ENCODE assay signal across 16 cellular contexts in the genomic region with DNA sequence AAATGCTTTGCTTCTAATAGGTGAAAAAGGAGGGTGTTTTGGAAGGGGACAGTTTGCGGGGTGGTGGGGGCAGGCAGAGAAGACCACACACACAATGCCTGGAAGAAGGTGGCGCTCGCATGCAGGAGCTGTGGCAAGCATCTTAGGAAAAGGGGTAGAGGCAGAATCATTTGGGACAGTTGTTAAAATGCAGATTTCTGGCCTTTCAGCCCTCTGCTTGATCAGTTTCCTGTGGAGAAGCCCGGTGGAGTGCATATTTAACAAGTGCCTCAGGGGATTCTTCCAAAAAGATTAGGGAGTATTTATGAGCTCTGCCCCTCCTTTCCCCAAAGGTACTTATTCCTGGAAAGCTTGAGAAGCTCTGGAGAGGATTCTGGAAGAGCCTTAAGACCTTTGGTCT. TPM values are rescaled to one million over a fixed set of nuclear protein-coding genes. Genes with fewer than 3 reads are reported as not detected.
DNase-seq lines count a peak whose midpoint lies in the region; ATAC-seq and TF ChIP-seq lines count a peak whose summit lies in the region.
"Had no signal": no experiment of that assay in that cellular context is flagged by ENCODE, and none has a peak within 500 bp of the region (broad histone marks: within the 10 kb centered on the region; RNA-seq: fewer than 3 reads in every experiment).

No MANE protein-coding gene starts in this region.

- TF ChIP-seq CTCF in PC-3 (conservative IDR thresholded peaks at IDR 0.05; ENCODE audit: low read depth, low read length) (no peak), smooth muscle cell (IDR thresholded peaks at IDR 0.05; ENCODE audit: borderline replicate concordance, insufficient read depth, poor library complexity, severe bottlenecking) (no peak)

- H3K27ac ChIP-seq in PC-3 (ENCODE audit: low read length) = no peak overlapping the region
- H3K27ac ChIP-seq in iPS-18a (ENCODE audit: low read length) = peak overlapping the region; percentile 59
- H3K27ac ChIP-seq in smooth muscle cell (ENCODE audit: low read depth) = no peak overlapping the region
- H3K27ac ChIP-seq: A549, left ventricle myocardium inferior, psoas muscle had no signal

- H3K36me3 ChIP-seq in PC-3 (ENCODE audit: low read depth, low read length) (peaks cover 10% of the 10 kb centered on the region; the same call in 1 of the 2 replicates), iPS-18a (ENCODE audit: control insufficient read depth, low read depth, low read length) (no peaks in the 10 kb centered on the region), smooth muscle cell (ENCODE audit: low read depth) (no peaks in the 10 kb centered on the region)
- H3K36me3 ChIP-seq: left ventricle myocardium inferior had no signal

- BruUV-seq in PC-3 (replicated peaks; lab: Mats Ljungman, UMichigan) = no TSS peak

- H3K79me2 ChIP-seq in PC-3 (ENCODE audit: low read length) = peaks cover 97% of the 10 kb centered on the region
- peaks cover 94% of the 10 kb centered on the region for H3K79me2 ChIP-seq in smooth muscle cell (ENCODE audit: low read depth)

- peak overlapping the region; percentile 51; the same call in 1 of the 2 replicates for H3K4me2 ChIP-seq in PC-3 (ENCODE audit: low read length)
- H3K4me2 ChIP-seq in smooth muscle cell = peak overlapping the region; percentile 87

- H3K9me3 ChIP-seq in PC-3 (ENCODE audit: low read length) (no peaks in the 10 kb centered on the region), iPS-18a (ENCODE audit: control insufficient read depth, low read depth, low read length) (no peaks in the 10 kb centered on the region), smooth muscle cell (replicated peaks; ENCODE audit: low read depth) (no peaks in the 10 kb centered on the region)
- H3K9me3 ChIP-seq: A549, left ventricle myocardium inferior, psoas muscle had no signal

- no peaks in the 10 kb centered on the region for H3K27me3 Mint-ChIP-seq in activated CD4-positive, alpha-beta T cell treated with anti-CD3 and anti-CD28 coated beads, Interleukin-2, amount 10 ng/mL, durations not matched to agents 7 days and 5 days

- H3K4me1 ChIP-seq in PC-3 (ENCODE audit: insufficient read depth, low read length) = peaks cover 31% of the 10 kb centered on the region
- H3K4me1 ChIP-seq in iPS-18a (ENCODE audit: control insufficient read depth, low read depth, low read length) = peaks cover 29% of the 10 kb centered on the region
- H3K4me1 ChIP-seq in smooth muscle cell (ENCODE audit: low read depth) = peaks cover 11% of the 10 kb centered on the region

- WGBS in smooth muscle cell (ENCODE audit: low lambda C conversion rate) = 56% methylated on average over 4 of the region's 4 CpGs

- no peaks in the 10 kb centered on the region for H3K9me2 ChIP-seq in PC-3 (replicated peaks; ENCODE audit: low read length)

- DNase-seq in activated CD4-positive, alpha-beta T cell treated with anti-CD3 and anti-CD28 coated beads, Interleukin-2, amount 10 ng/mL, durations not matched to agents 7 days and 5 days = no peak
- no peak for DNase-seq in activated CD4-positive, alpha-beta T cell treated with anti-CD3 and anti-CD28 coated beads, Interleukin-2, amount 50 U/mL, for 4 hours
- no peak for DNase-seq in PC-3
- DNase-seq in smooth muscle cell (lab: John Stamatoyannopoulos, UW; ENCODE audit: unreplicated experiment) = no peak
- no peak for DNase-seq in NCI-H1930 (lab: John Stamatoyannopoulos, UW)
- DNase-seq in NCI-H1105 treated with DMSO at 0.1 percent for 48 hours (lab: John Stamatoyannopoulos, UW) = no peak
- DNase-seq: activated CD8-positive, alpha-beta memory T cell treated with anti-CD3 and anti-CD28 coated beads for 24 hours; hippocampal formation; left ventricle myocardium inferior; NCI-H146; psoas muscle; WERI-Rb-1 had no signal

- H4K20me1 ChIP-seq in PC-3 (ENCODE audit: low read length) (peaks cover 70% of the 10 kb centered on the region), smooth muscle cell (ENCODE audit: low read depth) (peaks cover 95% of the 10 kb centered on the region)

- H3F3A ChIP-seq in PC-3 (ENCODE audit: low read length, unreplicated experiment) = no peaks in the 10 kb centered on the region
- peaks cover 5% of the 10 kb centered on the region for H3F3A ChIP-seq in smooth muscle cell (ENCODE audit: low read depth)

- ATAC-seq in PC-3 (no peak), GM21576 (IDR thresholded peaks at IDR 0.05; ENCODE audit: unreplicated experiment) (no peak)
- ATAC-seq: A549, psoas muscle, Right ventricle myocardium inferior had no signal

- intact Hi-C loops in PC-3 (cut with micrococcal nuclease) = no loop called here

- no peaks in the 10 kb centered on the region for H3K9me3 Mint-ChIP-seq in activated CD4-positive, alpha-beta T cell treated with anti-CD3 and anti-CD28 coated beads, Interleukin-2, amount 10 ng/mL, durations not matched to agents 7 days and 5 days

- H3K27ac Mint-ChIP-seq in activated CD4-positive, alpha-beta T cell treated with anti-CD3 and anti-CD28 coated beads, Interleukin-2, amount 10 ng/mL, durations not matched to agents 7 days and 5 days = peak overlapping the region; percentile 34

- POLR2A ChIA-PET in activated CD4-positive, alpha-beta T cell treated with anti-CD3 and anti-CD28 coated beads, Interleukin-2, amount 10 ng/mL, durations not matched to agents 7 days and 5 days (lab: Charles Lee) = no interaction called here
- POLR2A ChIA-PET in PC-3 (lab: Charles Lee; ENCODE audit: unreplicated experiment) = no interaction called here

- CTCF ChIA-PET in activated CD4-positive, alpha-beta T cell treated with anti-CD3 and anti-CD28 coated beads, Interleukin-2, amount 10 ng/mL, durations not matched to agents 7 days and 5 days (lab: Charles Lee) = interaction anchor here (1.3 to 2.6 kb wide), 2 partner anchors 10 to 33 kb away, joined by 3 to 12 read pairs; no protein-coding TSS in a partner anchor
- CTCF ChIA-PET in PC-3 (lab: Charles Lee) = interaction anchor here (2.0 kb wide), 1 partner anchor 10 kb away, joined by 6 read pairs; no protein-coding TSS in a partner anchor

- H3K4me1 Mint-ChIP-seq in activated CD4-positive, alpha-beta T cell treated with anti-CD3 and anti-CD28 coated beads, Interleukin-2, amount 10 ng/mL, durations not matched to agents 7 days and 5 days = peaks cover 29% of the 10 kb centered on the region

- peaks cover 8% of the 10 kb centered on the region for H3K36me3 Mint-ChIP-seq in activated CD4-positive, alpha-beta T cell treated with anti-CD3 and anti-CD28 coated beads, Interleukin-2, amount 10 ng/mL, durations not matched to agents 7 days and 5 days (ENCODE audit: low read depth)

- H3K4me3 Mint-ChIP-seq in activated CD4-positive, alpha-beta T cell treated with anti-CD3 and anti-CD28 coated beads, Interleukin-2, amount 10 ng/mL, durations not matched to agents 7 days and 5 days = no peak overlapping the region

- H3K9ac ChIP-seq in PC-3 (ENCODE audit: low read length) (no peak overlapping the region), iPS-18a (ENCODE audit: low read length) (no peak overlapping the region), smooth muscle cell (ENCODE audit: low read depth) (no peak overlapping the region)

- H3K27me3 ChIP-seq in PC-3 (ENCODE audit: low read length) (no peaks in the 10 kb centered on the region), iPS-18a (ENCODE audit: control insufficient read depth, insufficient read depth, low read length) (no peaks in the 10 kb centered on the region), smooth muscle cell (ENCODE audit: low read depth) (no peaks in the 10 kb centered on the region)

- H3K4me3 ChIP-seq in PC-3 (ENCODE audit: low read length) = no peak overlapping the region
- H3K4me3 ChIP-seq in iPS-18a (ENCODE audit: low read length) = peak overlapping the region; percentile 35
- no peak overlapping the region for H3K4me3 ChIP-seq in smooth muscle cell
- H3K4me3 ChIP-seq: A549, left ventricle myocardium inferior, psoas muscle had no signal

- H2AFZ ChIP-seq in PC-3 (ENCODE audit: low read length) (no peak overlapping the region), smooth muscle cell (ENCODE audit: low read depth) (no peak overlapping the region)

RNA-seq across cellular contexts. Expression of gene NOCT, which starts 4.8 kb away (rescaled TPM):
- 1 to 10 TPM; 5.4 to 6.8 TPM for total RNA-seq in activated CD4-positive, alpha-beta T cell treated with anti-CD3 and anti-CD28 coated beads, Interleukin-2, amount 10 ng/mL, durations not matched to agents 7 days and 5 days
- total RNA-seq in PC-3 (2014; rRNA removed) (25.8 and 32.7 TPM in 2 replicates), smooth muscle cell (33.4 and 34.4 TPM in 2 replicates)
- polyA plus RNA-seq in smooth muscle cell = 6.7 and 8.8 TPM in 2 replicates
